ENCODE assay signal across 8 cellular contexts in genomic region chr6:26538572-26538902, GRCh38. TPM values are rescaled to one million over a fixed set of nuclear protein-coding genes. Genes with fewer than 3 reads are reported as not detected.
A peak's percentile ranks its signal among the peaks of the same experiment; 100 is the strongest.
DNase-seq lines count a peak whose midpoint lies in the region; ATAC-seq and TF ChIP-seq lines count a peak whose summit lies in the region.

No MANE protein-coding gene starts in this region.

- H3K27me3 Mint-ChIP-seq in T-helper 17 cell, result no peaks in the 10 kb centered on the region

- intact Hi-C loops in Right ventricle myocardium superior (cut with DNase I) (no loop called here), cardiac septum (cut with DNase I) (loop anchor here (1.0 to 5.0 kb wide), 3 partner anchors 15 to 66 kb away; no protein-coding TSS in a partner anchor)

- H3K9me3 ChIP-seq in T-helper 17 cell (ENCODE audit: control insufficient read depth, low read length, poor library complexity, severe bottlenecking), result no peaks in the 10 kb centered on the region

- H3K4me3 ChIP-seq in retinal pigment epithelial cell (ENCODE audit: low read length), result peak overlapping the region; percentile 76

- peak overlapping the region; percentile 91 for H3K27ac Mint-ChIP-seq in T-helper 17 cell

- H3K36me3 Mint-ChIP-seq in T-helper 17 cell (ENCODE audit: low read depth), result peaks cover 4% of the 10 kb centered on the region

- TF ChIP-seq CTCF in foreskin keratinocyte (conservative IDR thresholded peaks at IDR 0.05) (no peak), retinal pigment epithelial cell (conservative IDR thresholded peaks at IDR 0.05; ENCODE audit: low read depth, low read length) (no peak)

- H3K27ac ChIP-seq in foreskin keratinocyte, result peak overlapping the region; percentile 74

- H3K27me3 ChIP-seq in foreskin keratinocyte, result no peaks in the 10 kb centered on the region

- DNase-seq in Right ventricle myocardium superior (no peak), cardiac septum (ENCODE audit: low spot score) (no peak), T-helper 17 cell (no peak), foreskin keratinocyte (peak in 1 of 2 donors; percentile 31), retinal pigment epithelial cell (ENCODE audit: low read depth) (no peak)
- no peak for DNase-seq in stimulated activated CD4-positive, alpha-beta T cell treated with anti-CD3 and anti-CD28 coated beads, Interleukin-1b, Interleukin-23, amount 100 ng/mL, for 48 hours

- H3K4me3 Mint-ChIP-seq in T-helper 17 cell, result peak overlapping the region; percentile 76

- H3K4me1 ChIP-seq in foreskin keratinocyte, result peaks cover 9% of the 10 kb centered on the region

- peaks cover 42% of the 10 kb centered on the region for H3K4me1 Mint-ChIP-seq in T-helper 17 cell

- ATAC-seq in Right ventricle myocardium superior (ENCODE audit: poor library complexity) (peak; percentile 0), T-helper 17 cell (no peak), foreskin keratinocyte (peak; percentile 3), GM19467 (IDR thresholded peaks at IDR 0.05; ENCODE audit: unreplicated experiment) (no peak), HG02885 (IDR thresholded peaks at IDR 0.05; ENCODE audit: poor library complexity, unreplicated experiment) (no peak)

RNA-seq across cellular contexts. Expression of gene HMGN4, which starts 0.4 kb away (rescaled TPM):
- total RNA-seq in Right ventricle myocardium superior (25.1 TPM), cardiac septum (34.7 TPM), T-helper 17 cell (10 to 100 TPM; 54.7 to 60.1 TPM), foreskin keratinocyte (71.0 and 77.1 TPM in 2 replicates)
- polyA plus RNA-seq in foreskin keratinocyte, result 35.9 and 43.7 TPM in 2 replicates

RNA-seq across cellular contexts. Expression of gene BTN1A1, which starts 38.4 kb away (rescaled TPM):
- total RNA-seq in Right ventricle myocardium superior, result not detected
- not detected for total RNA-seq in cardiac septum
- under 1 TPM in 1 of 2 donors, not detected in 1; 0.10 TPM for total RNA-seq in T-helper 17 cell
- not detected in 2 replicates for total RNA-seq in foreskin keratinocyte
- not detected in 2 replicates for polyA plus RNA-seq in foreskin keratinocyte

RNA-seq across cellular contexts. Expression of gene ABT1, which starts 58.2 kb away (rescaled TPM):
- total RNA-seq in Right ventricle myocardium superior (7.4 TPM), cardiac septum (7.4 TPM), T-helper 17 cell (10 to 100 TPM; 25.0 to 28.4 TPM), foreskin keratinocyte (21.0 and 22.2 TPM in 2 replicates)
- polyA plus RNA-seq in foreskin keratinocyte, result 21.1 and 22.5 TPM in 2 replicates

Comparison
In these comparisons a context has a peak if more than half of its experiments do, and no peak if none do; other contexts are left out.
1. ATAC-seq: peak in Right ventricle myocardium superior (single experiment) and foreskin keratinocyte (single experiment); none in T-helper 17 cell (single experiment), GM19467 (single experiment) and HG02885 (single experiment).